Comparison of ENCODE assay signal across 8 cellular contexts in genomic region chr14:89973234-89973823, GRCh38.
DNase-seq lines count a peak whose midpoint lies in the region; ATAC-seq and TF ChIP-seq lines count a peak whose summit lies in the region.

No MANE protein-coding gene starts in this region.

- H3K9me3 Mint-ChIP-seq in effector memory CD8-positive, alpha-beta T cell: no peaks in the 10 kb centered on the region
- H3K9me3 Mint-ChIP-seq in memory B cell: no peaks in the 10 kb centered on the region

- peak; percentile 52 for DNase-seq in GM10266 (ENCODE audit: extremely low spot score)
- peak; percentile 18 for DNase-seq in NCI-H226
- peak; percentile 57 for DNase-seq in activated CD4-positive, alpha-beta T cell treated with anti-CD3 and anti-CD28 coated beads for 48 hours
- DNase-seq in effector memory CD8-positive, alpha-beta T cell: peak; percentile 21 to 31 (median 22)
- DNase-seq in memory B cell (ENCODE audit: low spot score in 2 of 2): peak; percentile 29 to 35
- peak; percentile 53 for DNase-seq in stimulated activated naive CD8-positive, alpha-beta T cell treated with anti-CD3 and anti-CD28 coated beads, Interleukin-15, Interleukin-2, amounts not matched to agents 100 U/mL and 50 U/mL, for 24 hours

- ATAC-seq in HG02981 (IDR thresholded peaks at IDR 0.05; ENCODE audit: unreplicated experiment) (peak; percentile 61), memory B cell (ENCODE audit: low read depth) (peak; percentile 66), GM18870 (IDR thresholded peaks at IDR 0.05; ENCODE audit: unreplicated experiment) (no peak)
- peak; percentile 62 for ATAC-seq in effector memory CD8-positive, alpha-beta T cell (replicated peaks)
- ATAC-seq in stimulated activated naive CD8-positive, alpha-beta T cell treated with anti-CD3 and anti-CD28 coated beads, Interleukin-15, Interleukin-2, amounts not matched to agents 100 U/mL and 50 U/mL, for 24 hours: no peak

- TF ChIP-seq CTCF in GM10266 (IDR thresholded peaks at IDR 0.05; ENCODE audit: control insufficient read depth, insufficient read depth, low read depth, missing control alignments): peak; percentile 76

- H3K4me1 Mint-ChIP-seq in effector memory CD8-positive, alpha-beta T cell (ENCODE audit: low read depth in 2 of 2): peaks cover 3% of the 10 kb centered on the region in 2 donors
- H3K4me1 Mint-ChIP-seq in memory B cell: no peaks in the 10 kb centered on the region

- H3K36me3 Mint-ChIP-seq in effector memory CD8-positive, alpha-beta T cell (ENCODE audit: insufficient read depth): peaks cover 32% of the 10 kb centered on the region
- peaks cover 25% of the 10 kb centered on the region for H3K36me3 Mint-ChIP-seq in memory B cell

- H3K27ac Mint-ChIP-seq in effector memory CD8-positive, alpha-beta T cell: peak overlapping the region in 1 of 2 donors; percentile 28
- H3K27ac Mint-ChIP-seq in memory B cell: no peak overlapping the region

- H3K27me3 Mint-ChIP-seq in effector memory CD8-positive, alpha-beta T cell: no peaks in the 10 kb centered on the region
- no peaks in the 10 kb centered on the region for H3K27me3 Mint-ChIP-seq in memory B cell

- H3K4me3 Mint-ChIP-seq in effector memory CD8-positive, alpha-beta T cell: no peak overlapping the region
- H3K4me3 Mint-ChIP-seq in memory B cell: no peak overlapping the region

Comparison
In these comparisons a context has a peak if more than half of its experiments do, and no peak if none do; other contexts are left out.
1. ATAC-seq: peak in HG02981 (single experiment), effector memory CD8-positive, alpha-beta T cell (single experiment) and memory B cell (single experiment); none in stimulated activated naive CD8-positive, alpha-beta T cell treated with anti-CD3 and anti-CD28 coated beads, Interleukin-15, Interleukin-2, amounts not matched to agents 100 U/mL and 50 U/mL, for 24 hours (single experiment) and GM18870 (single experiment).
2. Peak in every context shown above with its lines, with median percentiles within 50 percentile points of each other: DNase-seq.